In genomic region chr6:144007455-144007778, GRCh38 we compare ENCODE assay signal across 8 cellular contexts. TPM values are rescaled to one million over a fixed set of nuclear protein-coding genes. Genes with fewer than 3 reads are reported as not detected.
DNase-seq lines count a peak whose midpoint lies in the region; ATAC-seq and TF ChIP-seq lines count a peak whose summit lies in the region.

No MANE protein-coding gene starts in this region.

- H3K4me1 Mint-ChIP-seq in naive thymus-derived CD8-positive, alpha-beta T cell: peaks cover 0 to 6% (median 4%) of the 10 kb centered on the region in 4 donors

- H3K27me3 ChIP-seq in dorsolateral prefrontal cortex: peaks cover 0 to 4% (median 0%) of the 10 kb centered on the region in 45 donors

- ATAC-seq in naive thymus-derived CD8-positive, alpha-beta T cell: no peak
- ATAC-seq in HG02885 (IDR thresholded peaks at IDR 0.05; ENCODE audit: poor library complexity, unreplicated experiment) (no peak), GM18511 (IDR thresholded peaks at IDR 0.05; ENCODE audit: unreplicated experiment) (no peak)

- peak overlapping the region; percentile 64 for H3K4me3 ChIP-seq in AG09309 (ENCODE audit: control insufficient read depth, low read depth, low read length)
- H3K4me3 ChIP-seq in dorsolateral prefrontal cortex: peak overlapping the region; percentile 9 to 69 (median 52)

- H3K27ac Mint-ChIP-seq in naive thymus-derived CD8-positive, alpha-beta T cell: no peak overlapping the region

- peak overlapping the region; percentile 49 to 76 (median 69) for H3K4me3 Mint-ChIP-seq in naive thymus-derived CD8-positive, alpha-beta T cell

- POLR2A ChIA-PET in naive thymus-derived CD8-positive, alpha-beta T cell (lab: Charles Lee): no interaction called here

- peaks cover 0 to 3% (median under 1%) of the 10 kb centered on the region in 3 donors for H3K36me3 Mint-ChIP-seq in naive thymus-derived CD8-positive, alpha-beta T cell

- H3K27me3 Mint-ChIP-seq in naive thymus-derived CD8-positive, alpha-beta T cell: peaks cover 6 to 33% (median 16%) of the 10 kb centered on the region in 5 donors

- H3K9me3 Mint-ChIP-seq in naive thymus-derived CD8-positive, alpha-beta T cell: peaks cover 0 to 6% (median 0%) of the 10 kb centered on the region in 9 donors

- no peak for TF ChIP-seq CTCF in AG09309 (IDR thresholded peaks at IDR 0.05; ENCODE audit: control insufficient read depth, insufficient read depth, low read depth, low read length, missing control alignments)
- TF ChIP-seq CTCF in dorsolateral prefrontal cortex (IDR thresholded peaks at IDR 0.05 in 54 of 56, conservative IDR thresholded peaks at IDR 0.05 in 2 of 56; ENCODE audit: low read depth in 1 of 56, partially characterized antibody in 56 of 56): no peak

- H3K27ac ChIP-seq in dorsolateral prefrontal cortex: peak overlapping the region in 5 of 59 donors; percentile 10 to 53 (median 22)

- DNase-seq in AG09309 (ENCODE audit: low read depth): no peak
- DNase-seq in M059J (ENCODE audit: low read depth): peak; percentile 21
- DNase-seq in dorsolateral prefrontal cortex: no peak
- DNase-seq in naive thymus-derived CD8-positive, alpha-beta T cell: no peak
- no peak for DNase-seq in midbrain (lab: John Stamatoyannopoulos, UW)
- no peak for DNase-seq in activated gamma-delta T cell treated with Interleukin-2 at 50 U/mL for 16 hours

- intact Hi-C loops in dorsolateral prefrontal cortex (cut with DNase I): no loop called here

RNA-seq across cellular contexts. Expression of gene PLAGL1, which starts 0.6 kb away (rescaled TPM):
- 3.9 and 5.4 TPM in 2 replicates for total RNA-seq in M059J (2014; rRNA removed; shearing (Covaris generic))
- 10 to 100 TPM in 117 of 120 experiments, 1 to 10 TPM in 3; 8.9 to 34.8 (median 17.9) TPM for total RNA-seq in dorsolateral prefrontal cortex
- 1 to 10 TPM; 7.6 to 8.0 TPM for total RNA-seq in naive thymus-derived CD8-positive, alpha-beta T cell
- 1 to 10 TPM; 2.9 to 4.9 (median 3.3) TPM for polyA plus RNA-seq in naive thymus-derived CD8-positive, alpha-beta T cell
